11 cellular contexts compared by ENCODE assay signal in the genomic region with DNA sequence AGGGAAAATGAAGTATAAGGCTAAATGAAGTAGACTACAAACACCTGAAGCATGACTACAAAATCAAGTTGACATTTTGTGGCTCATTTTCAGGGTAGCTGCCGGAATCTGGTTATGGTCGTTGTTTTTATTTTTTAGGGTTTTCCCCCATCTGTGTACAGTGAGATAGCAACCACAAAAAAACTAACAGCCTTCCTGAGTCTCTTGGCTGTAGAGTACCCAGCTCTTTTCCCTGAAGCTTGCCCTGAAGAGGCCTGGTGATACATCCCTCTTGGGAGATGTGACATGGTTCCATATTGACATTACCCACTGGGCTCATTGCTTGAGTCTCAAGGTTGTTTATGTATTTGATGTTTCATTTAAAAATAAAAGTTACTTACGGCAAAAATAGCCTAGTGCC.
DNase-seq lines count a peak whose midpoint lies in the region; ATAC-seq lines count a peak whose summit lies in the region.
"Had no signal": no experiment of that assay in that cellular context is flagged by ENCODE, and none has a peak within 500 bp of the region (broad histone marks: within the 10 kb centered on the region; RNA-seq: fewer than 3 reads in every experiment).

No MANE protein-coding gene starts in this region.

- H3K36me3 ChIP-seq in CD4-positive, CD25-positive, alpha-beta regulatory T cell (ENCODE audit: control insufficient read depth, insufficient read depth, low read length), result no peaks in the 10 kb centered on the region

- no peaks in the 10 kb centered on the region for H3K27me3 ChIP-seq in CD4-positive, CD25-positive, alpha-beta regulatory T cell (ENCODE audit: control insufficient read depth, insufficient read depth, low read length)

- peaks cover 30 to 66% (median 39%) of the 10 kb centered on the region in 4 donors for H3K4me1 Mint-ChIP-seq in CD4-positive, CD25-positive, alpha-beta regulatory T cell
- peaks cover 56% of the 10 kb centered on the region for H3K4me1 Mint-ChIP-seq in dendritic cell treated with granulocyte-macrophage colony-stimulating factor and Interleukin-4, amounts not matched to agents 40 ng/mL and 50 ng/mL, for 4 days (ENCODE audit: low read depth)
- peaks cover 12% of the 10 kb centered on the region for H3K4me1 Mint-ChIP-seq in activated T-helper 2 cell treated with anti-CD3 and anti-CD28 coated beads, Interferon-gamma antibody, Interleukin-2, Interleukin-4, amounts not matched to agents 10 μg/mL and 5 μg/mL and 100 μg/mL, durations not matched to agents 14 hours and 24 hours and 36 hours (ENCODE audit: low read depth)

- H3K4me3 Mint-ChIP-seq in CD4-positive, CD25-positive, alpha-beta regulatory T cell, result peak overlapping the region; percentile 1 to 74 (median 57)
- H3K4me3 Mint-ChIP-seq in dendritic cell treated with granulocyte-macrophage colony-stimulating factor and Interleukin-4, amounts not matched to agents 40 ng/mL and 50 ng/mL, for 4 days, result no peak overlapping the region
- no peak overlapping the region for H3K4me3 Mint-ChIP-seq in activated T-helper 2 cell treated with anti-CD3 and anti-CD28 coated beads, Interferon-gamma antibody, Interleukin-2, Interleukin-4, amounts not matched to agents 10 μg/mL and 5 μg/mL and 100 μg/mL, durations not matched to agents 14 hours and 24 hours and 36 hours (ENCODE audit: low read depth)

- ATAC-seq in CD4-positive, CD25-positive, alpha-beta regulatory T cell (ENCODE audit: low read depth in 2 of 2), result peak; percentile 53 to 57
- ATAC-seq in GM19035 (IDR thresholded peaks at IDR 0.05; ENCODE audit: unreplicated experiment) (peak; percentile 60), HG03354 (IDR thresholded peaks at IDR 0.05; ENCODE audit: poor library complexity, severe bottlenecking, unreplicated experiment) (peak; percentile 47), GM19324 (IDR thresholded peaks at IDR 0.05; ENCODE audit: low FRiP score, unreplicated experiment) (no peak)

- peak overlapping the region; percentile 61 for H3K27ac ChIP-seq in CD4-positive, CD25-positive, alpha-beta regulatory T cell (ENCODE audit: insufficient read depth, low read length, poor library complexity, severe bottlenecking)

- no peaks in the 10 kb centered on the region for H3K9me3 ChIP-seq in CD4-positive, CD25-positive, alpha-beta regulatory T cell (ENCODE audit: control insufficient read depth in 2 of 2, low read length in 2 of 2)

- peak overlapping the region; percentile 65 to 93 (median 87) for H3K27ac Mint-ChIP-seq in CD4-positive, CD25-positive, alpha-beta regulatory T cell
- peak overlapping the region; percentile 73 for H3K27ac Mint-ChIP-seq in dendritic cell treated with granulocyte-macrophage colony-stimulating factor and Interleukin-4, amounts not matched to agents 40 ng/mL and 50 ng/mL, for 4 days
- no peak overlapping the region for H3K27ac Mint-ChIP-seq in activated T-helper 2 cell treated with anti-CD3 and anti-CD28 coated beads, Interferon-gamma antibody, Interleukin-2, Interleukin-4, amounts not matched to agents 10 μg/mL and 5 μg/mL and 100 μg/mL, durations not matched to agents 14 hours and 24 hours and 36 hours

- H3K36me3 Mint-ChIP-seq in CD4-positive, CD25-positive, alpha-beta regulatory T cell, result no peaks in the 10 kb centered on the region
- no peaks in the 10 kb centered on the region for H3K36me3 Mint-ChIP-seq in dendritic cell treated with granulocyte-macrophage colony-stimulating factor and Interleukin-4, amounts not matched to agents 40 ng/mL and 50 ng/mL, for 4 days (ENCODE audit: low read depth)
- H3K36me3 Mint-ChIP-seq in activated T-helper 2 cell treated with anti-CD3 and anti-CD28 coated beads, Interferon-gamma antibody, Interleukin-2, Interleukin-4, amounts not matched to agents 10 μg/mL and 5 μg/mL and 100 μg/mL, durations not matched to agents 14 hours and 24 hours and 36 hours (ENCODE audit: low read depth), result no peaks in the 10 kb centered on the region

- peaks cover 0 to 6% (median 0%) of the 10 kb centered on the region in 7 donors for H3K9me3 Mint-ChIP-seq in CD4-positive, CD25-positive, alpha-beta regulatory T cell
- no peaks in the 10 kb centered on the region for H3K9me3 Mint-ChIP-seq in dendritic cell treated with granulocyte-macrophage colony-stimulating factor and Interleukin-4, amounts not matched to agents 40 ng/mL and 50 ng/mL, for 4 days
- no peaks in the 10 kb centered on the region for H3K9me3 Mint-ChIP-seq in activated T-helper 2 cell treated with anti-CD3 and anti-CD28 coated beads, Interferon-gamma antibody, Interleukin-2, Interleukin-4, amounts not matched to agents 10 μg/mL and 5 μg/mL and 100 μg/mL, durations not matched to agents 14 hours and 24 hours and 36 hours

- intact Hi-C loops in dendritic cell treated with granulocyte-macrophage colony-stimulating factor and Interleukin-4, amounts not matched to agents 40 ng/mL and 50 ng/mL, for 4 days (cut with micrococcal nuclease), result loop anchor here (5.0 to 10.0 kb wide), 2 partner anchors 33 to 114 kb away; no protein-coding TSS in a partner anchor
- intact Hi-C loops in activated T-helper 2 cell treated with anti-CD3 and anti-CD28 coated beads, Interferon-gamma antibody, Interleukin-2, Interleukin-4, amounts not matched to agents 10 μg/mL and 5 μg/mL and 100 μg/mL, durations not matched to agents 14 hours and 24 hours and 36 hours (cut with micrococcal nuclease), result no loop called here

- peaks cover 30% of the 10 kb centered on the region for H3K4me1 ChIP-seq in CD4-positive, CD25-positive, alpha-beta regulatory T cell (ENCODE audit: control insufficient read depth, insufficient read depth, low read length, poor library complexity, severe bottlenecking)

- H3K4me3 ChIP-seq in CD4-positive, CD25-positive, alpha-beta regulatory T cell (ENCODE audit: low read depth, low read length), result peak overlapping the region; percentile 68

- peak in 1 of 3 donors; percentile 32 for DNase-seq in CD4-positive, CD25-positive, alpha-beta regulatory T cell
- no peak for DNase-seq in activated T-helper 2 cell treated with anti-CD3 and anti-CD28 coated beads, Interferon-gamma antibody, Interleukin-2, Interleukin-4, amounts not matched to agents 10 μg/mL and 5 μg/mL and 100 μg/mL, durations not matched to agents 14 hours and 24 hours and 36 hours (ENCODE audit: low spot score)
- DNase-seq in H4 (ENCODE audit: low spot score), result no peak
- DNase-seq in NCI-H82 treated with DMSO at 0.1 percent for 48 hours (lab: John Stamatoyannopoulos, UW; ENCODE audit: unreplicated experiment), result no peak
- DNase-seq: NCI-H2107; SHP77; stimulated activated naive CD4-positive, alpha-beta T cell treated with Interleukin-2 at 50 U/mL for 16 hours had no signal

- H3K27me3 Mint-ChIP-seq in CD4-positive, CD25-positive, alpha-beta regulatory T cell, result no peaks in the 10 kb centered on the region
- no peaks in the 10 kb centered on the region for H3K27me3 Mint-ChIP-seq in dendritic cell treated with granulocyte-macrophage colony-stimulating factor and Interleukin-4, amounts not matched to agents 40 ng/mL and 50 ng/mL, for 4 days
- H3K27me3 Mint-ChIP-seq in activated T-helper 2 cell treated with anti-CD3 and anti-CD28 coated beads, Interferon-gamma antibody, Interleukin-2, Interleukin-4, amounts not matched to agents 10 μg/mL and 5 μg/mL and 100 μg/mL, durations not matched to agents 14 hours and 24 hours and 36 hours (ENCODE audit: low read depth), result no peaks in the 10 kb centered on the region

Comparison
In these comparisons a context has a peak if more than half of its experiments do, and no peak if none do; other contexts are left out.
1. H3K4me3 Mint-ChIP-seq: peak in CD4-positive, CD25-positive, alpha-beta regulatory T cell (4 of 4); none in dendritic cell treated with granulocyte-macrophage colony-stimulating factor and Interleukin-4, amounts not matched to agents 40 ng/mL and 50 ng/mL, for 4 days (single experiment) and activated T-helper 2 cell treated with anti-CD3 and anti-CD28 coated beads, Interferon-gamma antibody, Interleukin-2, Interleukin-4, amounts not matched to agents 10 μg/mL and 5 μg/mL and 100 μg/mL, durations not matched to agents 14 hours and 24 hours and 36 hours (single experiment).